ENCODE assay signal across 1 cellular context in genomic region chr2:23605236-23605635, GRCh38.
TF ChIP-seq lines count a peak whose summit lies in the region.

No MANE protein-coding gene starts in this region.

TF ChIP-seq in H1, 55 proteins besides CTCF, POLR2A, EP300 and RAD21:
- TF ChIP-seq ATF2 (IDR thresholded peaks at IDR 0.05; ENCODE audit: low read length): no peak
- TF ChIP-seq BACH1 (IDR thresholded peaks at IDR 0.05; ENCODE audit: low read length): no peak
- no peak for TF ChIP-seq GTF2F1 (IDR thresholded peaks at IDR 0.05; ENCODE audit: borderline replicate concordance, low read depth, low read length)
- no peak for TF ChIP-seq HDAC6 (IDR thresholded peaks at IDR 0.05; ENCODE audit: low read depth, low read length)
- no peak for TF ChIP-seq FOSL1 (IDR thresholded peaks at IDR 0.05; ENCODE audit: insufficient read depth, low read depth, low read length)
- TF ChIP-seq CTBP2 (IDR thresholded peaks at IDR 0.05; ENCODE audit: borderline replicate concordance, insufficient read depth, insufficient read length, low read length): no peak
- no peak for TF ChIP-seq KDM4A (IDR thresholded peaks at IDR 0.05; ENCODE audit: low read depth, low read length, severe bottlenecking)
- no peak for TF ChIP-seq ATF3 (IDR thresholded peaks at IDR 0.05; ENCODE audit: insufficient read depth, low read depth, low read length)
- TF ChIP-seq SIRT6 (IDR thresholded peaks at IDR 0.05; ENCODE audit: low read length): no peak
- no peak for TF ChIP-seq CREB1 (IDR thresholded peaks at IDR 0.05)
- TF ChIP-seq ZNF274 (IDR thresholded peaks at IDR 0.05; ENCODE audit: borderline replicate concordance, extremely low read depth, low read length): no peak
- no peak for TF ChIP-seq BCL11A (IDR thresholded peaks at IDR 0.05; ENCODE audit: low read depth in 2 of 2, low read length in 2 of 2)
- TF ChIP-seq RXRA (IDR thresholded peaks at IDR 0.05; ENCODE audit: insufficient read depth, low read depth, low read length): no peak
- TF ChIP-seq TAF7 (optimal IDR thresholded peaks at IDR 0.05; ENCODE audit: borderline replicate concordance, low read depth, low read length): no peak
- TF ChIP-seq CBX8 (IDR thresholded peaks at IDR 0.05; ENCODE audit: borderline replicate concordance, low read depth, low read length): no peak
- TF ChIP-seq TCF12 (IDR thresholded peaks at IDR 0.05; ENCODE audit: low read depth, low read length): no peak
- TF ChIP-seq KDM1A (IDR thresholded peaks at IDR 0.05; ENCODE audit: borderline replicate concordance, low read length): no peak
- no peak for TF ChIP-seq EZH2 (IDR thresholded peaks at IDR 0.05; ENCODE audit: low read depth, low read length, severe bottlenecking)
- no peak for TF ChIP-seq RFX5 (IDR thresholded peaks at IDR 0.05; ENCODE audit: borderline replicate concordance, low read depth, low read length)
